30 cellular contexts compared by ENCODE assay signal in the genomic region with DNA sequence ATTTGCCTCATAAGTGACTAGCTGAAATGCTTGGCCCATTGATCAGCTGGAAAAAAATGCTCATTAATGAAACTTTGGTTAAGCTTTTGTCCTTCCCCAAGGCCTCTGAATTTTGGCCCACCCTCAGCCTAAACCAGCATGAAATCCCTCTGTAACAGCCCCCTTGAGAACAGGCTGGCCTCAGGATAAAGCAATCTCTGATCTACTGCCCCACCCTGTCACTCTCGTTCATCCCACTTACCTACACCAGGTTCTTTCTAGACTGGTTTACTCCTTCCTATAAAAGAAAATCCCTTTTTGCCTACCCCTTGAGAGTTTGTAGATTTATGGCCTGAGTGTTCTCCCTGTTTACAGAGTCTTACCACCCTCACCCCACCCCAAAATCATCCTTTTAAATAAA.
"Had no signal": no experiment of that assay in that cellular context is flagged by ENCODE, and none has a peak within 500 bp of the region (broad histone marks: within the 10 kb centered on the region; RNA-seq: fewer than 3 reads in every experiment).

No MANE protein-coding gene starts in this region.

- H3K9me3 Mint-ChIP-seq: activated naive CD4-positive, alpha-beta T cell treated with anti-CD3 and anti-CD28 coated beads, Interleukin-2, amount 50 U/mL, for 24 hours; activated naive CD8-positive, alpha-beta T cell treated with anti-CD3 and anti-CD28 coated beads, Interleukin-2, amount 50 U/mL, for 24 hours; activated T-cell treated with anti-CD3 and anti-CD28 coated beads, Interleukin-2, amount 50 U/mL, for 4 hours; activated T-helper 2 cell treated with anti-CD3 and anti-CD28 coated beads, Interferon-gamma antibody, Interleukin-2, Interleukin-4, amounts not matched to agents 10 μg/mL and 5 μg/mL and 100 μg/mL, durations not matched to agents 14 hours and 24 hours and 36 hours; mesothelial cell of epicardium; naive B cell; nephron progenitor cell; T-helper 1 cell treated with Interleukin-12 subunit alpha and Interleukin-12 subunit beta and Interleukin-4 antibody, amounts not matched to agents 30 μg/mL and 1 μg/mL, for 36 hours had no signal

- ATAC-seq: activated naive CD8-positive, alpha-beta T cell treated with anti-CD3 and anti-CD28 coated beads, Interleukin-2, amount 50 U/mL, for 24 hours; activated T-cell treated with anti-CD3 and anti-CD28 coated beads, Interleukin-2, amount 50 U/mL, for 4 hours; gastroesophageal sphincter; left cardiac atrium; left ventricle myocardium superior; right lobe of liver; stimulated activated naive CD8-positive, alpha-beta T cell treated with anti-CD3 and anti-CD28 coated beads, Interleukin-15, Interleukin-2, amounts not matched to agents 100 U/mL and 50 U/mL, for 24 hours had no signal

- H3K9me3 ChIP-seq: gastroesophageal sphincter, ovary, right lobe of liver, testis had no signal

- H3K4me2 ChIP-seq: hepatocyte had no signal

- FAIRE-seq: bronchial epithelial cell, colon, endometrium, keratinocyte, urothelium cell line had no signal

- H2AFZ ChIP-seq: hepatocyte had no signal

- H3K4me3 ChIP-seq: gastroesophageal sphincter, hepatocyte, ovary, right lobe of liver, testis had no signal

- H3K4me3 Mint-ChIP-seq: activated naive CD4-positive, alpha-beta T cell treated with anti-CD3 and anti-CD28 coated beads, Interleukin-2, amount 50 U/mL, for 24 hours; activated naive CD8-positive, alpha-beta T cell treated with anti-CD3 and anti-CD28 coated beads, Interleukin-2, amount 50 U/mL, for 24 hours; activated T-cell treated with anti-CD3 and anti-CD28 coated beads, Interleukin-2, amount 50 U/mL, for 4 hours; mesothelial cell of epicardium; naive B cell; nephron progenitor cell; T-helper 1 cell treated with Interleukin-12 subunit alpha and Interleukin-12 subunit beta and Interleukin-4 antibody, amounts not matched to agents 30 μg/mL and 1 μg/mL, for 36 hours had no signal

- H3K27me3 Mint-ChIP-seq: activated naive CD4-positive, alpha-beta T cell treated with anti-CD3 and anti-CD28 coated beads, Interleukin-2, amount 50 U/mL, for 24 hours had no signal

- H3K27me3 ChIP-seq: hepatocyte, ovary, right lobe of liver, testis had no signal

- H3K27ac ChIP-seq: gastroesophageal sphincter, hepatocyte, ovary, right lobe of liver, testis had no signal

- H3K36me3 Mint-ChIP-seq: mesothelial cell of epicardium, naive B cell had no signal

- DNase-seq: activated CD4-positive, alpha-beta T cell treated with anti-CD3 and anti-CD28 coated beads for 1 hour; activated naive CD8-positive, alpha-beta T cell treated with anti-CD3 and anti-CD28 coated beads, Interleukin-2, amount 50 U/mL, for 24 hours; activated T-cell treated with anti-CD3 and anti-CD28 coated beads, Interleukin-2, amount 50 U/mL, for 4 hours; dermis blood vessel endothelial cell; effector CD4-positive, alpha-beta T cell; left cardiac atrium; left ventricle myocardium superior; mammary epithelial cell; naive B cell; nephron progenitor cell; ovary; right lobe of liver; stimulated activated CD4-positive, alpha-beta T cell treated with anti-CD3 and anti-CD28 coated beads, Interleukin-4, amount 100 ng/mL, for 1 hour; stimulated activated naive CD8-positive, alpha-beta T cell treated with anti-CD3 and anti-CD28 coated beads, Interleukin-15, Interleukin-2, amounts not matched to agents 100 U/mL and 50 U/mL, for 24 hours; SW 1271; T1000; testis; trophoblast cell had no signal

- H3K36me3 ChIP-seq: gastroesophageal sphincter, ovary, right lobe of liver had no signal

- H3K27ac Mint-ChIP-seq: activated naive CD4-positive, alpha-beta T cell treated with anti-CD3 and anti-CD28 coated beads, Interleukin-2, amount 50 U/mL, for 24 hours; activated naive CD8-positive, alpha-beta T cell treated with anti-CD3 and anti-CD28 coated beads, Interleukin-2, amount 50 U/mL, for 24 hours; activated T-helper 2 cell treated with anti-CD3 and anti-CD28 coated beads, Interferon-gamma antibody, Interleukin-2, Interleukin-4, amounts not matched to agents 10 μg/mL and 5 μg/mL and 100 μg/mL, durations not matched to agents 14 hours and 24 hours and 36 hours; mesothelial cell of epicardium; naive B cell; nephron progenitor cell; progenitor cell of endocrine pancreas; T-helper 1 cell treated with Interleukin-12 subunit alpha and Interleukin-12 subunit beta and Interleukin-4 antibody, amounts not matched to agents 30 μg/mL and 1 μg/mL, for 36 hours had no signal
